In the genomic region with DNA sequence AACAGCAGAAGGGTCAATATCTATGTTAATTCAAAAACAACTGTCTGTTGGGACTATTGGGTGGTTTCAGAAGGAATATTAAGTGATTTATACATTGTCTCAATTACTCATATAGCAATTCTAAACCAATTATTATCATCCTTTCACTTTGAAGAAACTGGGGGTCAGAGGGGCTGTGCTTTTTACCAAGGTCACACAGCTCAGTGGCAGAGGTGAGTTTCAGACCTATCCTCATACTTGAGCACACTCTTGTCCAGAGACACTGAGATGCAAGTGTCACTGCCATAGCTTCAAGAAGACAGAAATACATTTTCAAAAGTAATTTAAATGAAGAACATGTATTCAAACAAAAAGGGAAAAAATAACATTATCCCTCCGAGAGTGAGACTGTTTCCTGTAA, we compare ENCODE assay signal across 34 cellular contexts.
"Had no signal": no experiment of that assay in that cellular context is flagged by ENCODE, and none has a peak within 500 bp of the region (broad histone marks: within the 10 kb centered on the region; RNA-seq: fewer than 3 reads in every experiment).

No MANE protein-coding gene starts in this region.

- H3K4me3 Mint-ChIP-seq: activated B cell treated with CpG ODN at 0.5 μM for 24 hours; activated CD8-positive, alpha-beta T cell treated with anti-CD3 and anti-CD28 coated beads for 36 hours; activated naive CD8-positive, alpha-beta T cell; activated T-cell treated with anti-CD3 and anti-CD28 coated beads, Interleukin-2, amount 50 U/mL, for 4 hours; activated T-helper 17 cell treated with anti-CD3 and anti-CD28 coated beads, Interleukin-2, amount 50 U/mL, for 72 hours; central memory CD8-positive, alpha-beta T cell; dendritic cell treated with granulocyte-macrophage colony-stimulating factor and Interleukin-4, amounts not matched to agents 40 ng/mL and 50 ng/mL, for 4 days; effector memory CD8-positive, alpha-beta T cell; T-helper 2 cell treated with Interferon-gamma antibody and Interleukin-4, amounts not matched to agents 5 μg/mL and 100 μg/mL, for 36 hours had no signal

- H3K36me3 Mint-ChIP-seq: activated naive CD8-positive, alpha-beta T cell had no signal

- H3K9me3 ChIP-seq: esophagus muscularis mucosa, gastrocnemius medialis, heart left ventricle had no signal

- H3K9me3 Mint-ChIP-seq: activated CD8-positive, alpha-beta T cell treated with anti-CD3 and anti-CD28 coated beads for 36 hours; activated T-cell treated with anti-CD3 and anti-CD28 coated beads, Interleukin-2, amount 50 U/mL, for 4 hours; activated T-helper 17 cell treated with anti-CD3 and anti-CD28 coated beads, Interleukin-2, amount 50 U/mL, for 72 hours; central memory CD8-positive, alpha-beta T cell; dendritic cell treated with granulocyte-macrophage colony-stimulating factor and Interleukin-4, amounts not matched to agents 40 ng/mL and 50 ng/mL, for 4 days; effector memory CD8-positive, alpha-beta T cell; T-helper 2 cell treated with Interferon-gamma antibody and Interleukin-4, amounts not matched to agents 5 μg/mL and 100 μg/mL, for 36 hours had no signal

- ATAC-seq: activated CD4-positive, CD25-positive, alpha-beta regulatory T cell treated with anti-CD3 and anti-CD28 coated beads, Interleukin-2, amount 50 U/mL, for 24 hours; activated CD8-positive, alpha-beta T cell treated with anti-CD3 and anti-CD28 coated beads for 36 hours; activated T-cell treated with anti-CD3 and anti-CD28 coated beads, Interleukin-2, amount 50 U/mL, for 4 hours; activated T-helper 17 cell treated with anti-CD3 and anti-CD28 coated beads, Interleukin-2, amount 50 U/mL, for 72 hours; effector memory CD8-positive, alpha-beta T cell; gastrocnemius medialis; heart left ventricle had no signal

- FAIRE-seq: astrocyte, bronchial epithelial cell had no signal

- H3K27ac Mint-ChIP-seq: activated B cell treated with CpG ODN at 0.5 μM for 24 hours; activated CD8-positive, alpha-beta T cell treated with anti-CD3 and anti-CD28 coated beads for 36 hours; activated naive CD8-positive, alpha-beta T cell; activated T-helper 17 cell treated with anti-CD3 and anti-CD28 coated beads, Interleukin-2, amount 50 U/mL, for 72 hours; dendritic cell treated with granulocyte-macrophage colony-stimulating factor and Interleukin-4, amounts not matched to agents 40 ng/mL and 50 ng/mL, for 4 days; effector memory CD8-positive, alpha-beta T cell; T-helper 2 cell treated with Interferon-gamma antibody and Interleukin-4, amounts not matched to agents 5 μg/mL and 100 μg/mL, for 36 hours had no signal

- H3K4me3 ChIP-seq: coronary artery, dorsolateral prefrontal cortex, esophagus muscularis mucosa, gastrocnemius medialis, heart left ventricle had no signal

- H3K4me1 Mint-ChIP-seq: activated B cell treated with CpG ODN at 0.5 μM for 24 hours; activated T-helper 17 cell treated with anti-CD3 and anti-CD28 coated beads, Interleukin-2, amount 50 U/mL, for 72 hours; central memory CD8-positive, alpha-beta T cell had no signal

- H3K27me3 ChIP-seq: brain microvascular endothelial cell, dorsolateral prefrontal cortex, esophagus muscularis mucosa, foreskin keratinocyte, gastrocnemius medialis, heart left ventricle had no signal

- H3K36me3 ChIP-seq: brain microvascular endothelial cell, esophagus muscularis mucosa, gastrocnemius medialis, heart left ventricle, WERI-Rb-1 had no signal

- H3K4me1 ChIP-seq: foreskin keratinocyte, gastrocnemius medialis, heart left ventricle had no signal

- H3K27ac ChIP-seq: brain microvascular endothelial cell, coronary artery, esophagus muscularis mucosa, foreskin keratinocyte, gastrocnemius medialis, heart left ventricle, WERI-Rb-1 had no signal

- DNase-seq: activated B cell treated with CpG ODN at 0.5 μM for 24 hours; activated CD4-positive, alpha-beta T cell treated with anti-CD3 and anti-CD28 coated beads for 48 hours; activated CD4-positive, alpha-beta T cell treated with anti-CD3 and anti-CD28 coated beads, Interleukin-2, amount 50 U/mL, for 1 hour; activated CD4-positive, alpha-beta T cell treated with anti-CD3 and anti-CD28 coated beads, Interleukin-2, amount 50 U/mL, for 48 hours; activated CD8-positive, alpha-beta memory T cell treated with anti-CD3 and anti-CD28 coated beads for 24 hours; activated CD8-positive, alpha-beta T cell treated with anti-CD3 and anti-CD28 coated beads for 36 hours; activated effector memory CD4-positive, alpha-beta T cell treated with Interleukin-2 at 50 U/mL for 16 hours; activated gamma-delta T cell treated with Interleukin-2 at 50 U/mL for 16 hours; activated naive CD4-positive, alpha-beta T cell treated with anti-CD3 and anti-CD28 coated beads, Interleukin-2, amount 50 U/mL, for 16 hours; activated naive CD4-positive, alpha-beta T cell treated with Interleukin-2 at 50 U/mL for 16 hours; activated T-cell treated with anti-CD3 and anti-CD28 coated beads, Interleukin-2, amount 50 U/mL, for 4 hours; amniotic stem cell; anterior cingulate cortex; brain microvascular endothelial cell; dorsolateral prefrontal cortex; effector CD4-positive, alpha-beta T cell; effector memory CD8-positive, alpha-beta T cell; erythroblast; foreskin keratinocyte; gastrocnemius medialis; glutamatergic neuron; heart left ventricle; T1000; WERI-Rb-1 had no signal

- H3K27me3 Mint-ChIP-seq: activated B cell treated with CpG ODN at 0.5 μM for 24 hours; activated CD8-positive, alpha-beta T cell treated with anti-CD3 and anti-CD28 coated beads for 36 hours; central memory CD8-positive, alpha-beta T cell; dendritic cell treated with granulocyte-macrophage colony-stimulating factor and Interleukin-4, amounts not matched to agents 40 ng/mL and 50 ng/mL, for 4 days had no signal
